1 cellular context compared by ENCODE assay signal in the genomic region with DNA sequence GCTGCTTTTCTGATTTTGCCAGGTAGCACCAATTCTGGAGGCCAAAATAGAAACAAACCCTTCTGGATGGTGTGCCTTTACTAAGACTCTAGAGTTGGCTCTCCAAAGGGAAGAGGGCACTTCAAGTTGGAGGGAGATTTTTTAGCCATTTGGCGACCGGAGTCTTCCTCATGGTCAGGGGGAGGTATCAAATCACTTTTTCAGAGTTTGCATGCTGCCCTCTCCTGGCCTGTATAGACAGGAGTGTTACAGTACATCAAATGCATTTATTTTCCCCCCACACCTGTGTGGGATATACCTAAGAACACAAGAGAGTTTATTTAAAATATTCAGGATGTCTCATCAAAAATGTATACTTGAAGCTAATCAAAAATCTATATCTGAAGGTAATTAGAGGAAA.
TF ChIP-seq lines count a peak whose summit lies in the region.

No MANE protein-coding gene starts in this region.

TF ChIP-seq in GM12878, 131 proteins besides CTCF, POLR2A, EP300 and RAD21 (continued from another document):
- TF ChIP-seq BCL3 (IDR thresholded peaks at IDR 0.05; ENCODE audit: borderline replicate concordance, insufficient read depth, low read depth, low read length, poor library complexity, severe bottlenecking) (no peak), NBN (IDR thresholded peaks at IDR 0.05) (no peak), KAT2A (conservative IDR thresholded peaks at IDR 0.05; ENCODE audit: control insufficient read depth, low read depth, low read length) (no peak), RELB (IDR thresholded peaks at IDR 0.05; ENCODE audit: low read depth) (no peak), CHD1 (IDR thresholded peaks at IDR 0.05; ENCODE audit: low read depth, low read length) (no peak), STAT1 (conservative IDR thresholded peaks at IDR 0.05) (no peak), SUZ12 (IDR thresholded peaks at IDR 0.05; ENCODE audit: unreplicated experiment) (no peak), RFX5 (IDR thresholded peaks at IDR 0.05; ENCODE audit: low read depth, low read length) (no peak), ZNF274 (IDR thresholded peaks at IDR 0.05; ENCODE audit: insufficient read depth, insufficient read length) (no peak), ZBTB4 (CRISPR knock-in tag; IDR thresholded peaks at IDR 0.05) (no peak), ZSCAN29 (IDR thresholded peaks at IDR 0.05) (no peak), RUNX3 (IDR thresholded peaks at IDR 0.05; ENCODE audit: low read length) (no peak)
- TF ChIP-seq, protein P1, sequence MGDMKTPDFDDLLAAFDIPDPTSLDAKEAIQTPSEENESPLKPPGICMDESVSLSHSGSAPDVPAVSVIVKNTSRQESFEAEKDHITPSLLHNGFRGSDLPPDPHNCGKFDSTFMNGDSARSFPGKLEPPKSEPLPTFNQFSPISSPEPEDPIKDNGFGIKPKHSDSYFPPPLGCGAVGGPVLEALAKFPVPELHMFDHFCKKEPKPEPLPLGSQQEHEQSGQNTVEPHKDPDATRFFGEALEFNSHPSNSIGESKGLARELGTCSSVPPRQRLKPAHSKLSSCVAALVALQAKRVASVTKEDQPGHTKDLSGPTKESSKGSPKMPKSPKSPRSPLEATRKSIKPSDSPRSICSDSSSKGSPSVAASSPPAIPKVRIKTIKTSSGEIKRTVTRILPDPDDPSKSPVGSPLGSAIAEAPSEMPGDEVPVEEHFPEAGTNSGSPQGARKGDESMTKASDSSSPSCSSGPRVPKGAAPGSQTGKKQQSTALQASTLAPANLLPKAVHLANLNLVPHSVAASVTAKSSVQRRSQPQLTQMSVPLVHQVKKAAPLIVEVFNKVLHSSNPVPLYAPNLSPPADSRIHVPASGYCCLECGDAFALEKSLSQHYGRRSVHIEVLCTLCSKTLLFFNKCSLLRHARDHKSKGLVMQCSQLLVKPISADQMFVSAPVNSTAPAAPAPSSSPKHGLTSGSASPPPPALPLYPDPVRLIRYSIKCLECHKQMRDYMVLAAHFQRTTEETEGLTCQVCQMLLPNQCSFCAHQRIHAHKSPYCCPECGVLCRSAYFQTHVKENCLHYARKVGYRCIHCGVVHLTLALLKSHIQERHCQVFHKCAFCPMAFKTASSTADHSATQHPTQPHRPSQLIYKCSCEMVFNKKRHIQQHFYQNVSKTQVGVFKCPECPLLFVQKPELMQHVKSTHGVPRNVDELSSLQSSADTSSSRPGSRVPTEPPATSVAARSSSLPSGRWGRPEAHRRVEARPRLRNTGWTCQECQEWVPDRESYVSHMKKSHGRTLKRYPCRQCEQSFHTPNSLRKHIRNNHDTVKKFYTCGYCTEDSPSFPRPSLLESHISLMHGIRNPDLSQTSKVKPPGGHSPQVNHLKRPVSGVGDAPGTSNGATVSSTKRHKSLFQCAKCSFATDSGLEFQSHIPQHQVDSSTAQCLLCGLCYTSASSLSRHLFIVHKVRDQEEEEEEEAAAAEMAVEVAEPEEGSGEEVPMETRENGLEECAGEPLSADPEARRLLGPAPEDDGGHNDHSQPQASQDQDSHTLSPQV (IDR thresholded peaks at IDR 0.05), result no peak
- TF ChIP-seq, protein P2, sequence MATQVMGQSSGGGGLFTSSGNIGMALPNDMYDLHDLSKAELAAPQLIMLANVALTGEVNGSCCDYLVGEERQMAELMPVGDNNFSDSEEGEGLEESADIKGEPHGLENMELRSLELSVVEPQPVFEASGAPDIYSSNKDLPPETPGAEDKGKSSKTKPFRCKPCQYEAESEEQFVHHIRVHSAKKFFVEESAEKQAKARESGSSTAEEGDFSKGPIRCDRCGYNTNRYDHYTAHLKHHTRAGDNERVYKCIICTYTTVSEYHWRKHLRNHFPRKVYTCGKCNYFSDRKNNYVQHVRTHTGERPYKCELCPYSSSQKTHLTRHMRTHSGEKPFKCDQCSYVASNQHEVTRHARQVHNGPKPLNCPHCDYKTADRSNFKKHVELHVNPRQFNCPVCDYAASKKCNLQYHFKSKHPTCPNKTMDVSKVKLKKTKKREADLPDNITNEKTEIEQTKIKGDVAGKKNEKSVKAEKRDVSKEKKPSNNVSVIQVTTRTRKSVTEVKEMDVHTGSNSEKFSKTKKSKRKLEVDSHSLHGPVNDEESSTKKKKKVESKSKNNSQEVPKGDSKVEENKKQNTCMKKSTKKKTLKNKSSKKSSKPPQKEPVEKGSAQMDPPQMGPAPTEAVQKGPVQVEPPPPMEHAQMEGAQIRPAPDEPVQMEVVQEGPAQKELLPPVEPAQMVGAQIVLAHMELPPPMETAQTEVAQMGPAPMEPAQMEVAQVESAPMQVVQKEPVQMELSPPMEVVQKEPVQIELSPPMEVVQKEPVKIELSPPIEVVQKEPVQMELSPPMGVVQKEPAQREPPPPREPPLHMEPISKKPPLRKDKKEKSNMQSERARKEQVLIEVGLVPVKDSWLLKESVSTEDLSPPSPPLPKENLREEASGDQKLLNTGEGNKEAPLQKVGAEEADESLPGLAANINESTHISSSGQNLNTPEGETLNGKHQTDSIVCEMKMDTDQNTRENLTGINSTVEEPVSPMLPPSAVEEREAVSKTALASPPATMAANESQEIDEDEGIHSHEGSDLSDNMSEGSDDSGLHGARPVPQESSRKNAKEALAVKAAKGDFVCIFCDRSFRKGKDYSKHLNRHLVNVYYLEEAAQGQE (IDR thresholded peaks at IDR 0.05; ENCODE audit: low read depth, low read length), result no peak
